ENCODE assay signal across 1 cellular context in genomic region chr5:145944328-145944727, GRCh38.
TF ChIP-seq lines count a peak whose summit lies in the region.

No MANE protein-coding gene starts in this region.

TF ChIP-seq in HepG2, 621 proteins besides CTCF, POLR2A, EP300 and RAD21 (continued from another document and continues in another):
- TF ChIP-seq, protein P1, sequence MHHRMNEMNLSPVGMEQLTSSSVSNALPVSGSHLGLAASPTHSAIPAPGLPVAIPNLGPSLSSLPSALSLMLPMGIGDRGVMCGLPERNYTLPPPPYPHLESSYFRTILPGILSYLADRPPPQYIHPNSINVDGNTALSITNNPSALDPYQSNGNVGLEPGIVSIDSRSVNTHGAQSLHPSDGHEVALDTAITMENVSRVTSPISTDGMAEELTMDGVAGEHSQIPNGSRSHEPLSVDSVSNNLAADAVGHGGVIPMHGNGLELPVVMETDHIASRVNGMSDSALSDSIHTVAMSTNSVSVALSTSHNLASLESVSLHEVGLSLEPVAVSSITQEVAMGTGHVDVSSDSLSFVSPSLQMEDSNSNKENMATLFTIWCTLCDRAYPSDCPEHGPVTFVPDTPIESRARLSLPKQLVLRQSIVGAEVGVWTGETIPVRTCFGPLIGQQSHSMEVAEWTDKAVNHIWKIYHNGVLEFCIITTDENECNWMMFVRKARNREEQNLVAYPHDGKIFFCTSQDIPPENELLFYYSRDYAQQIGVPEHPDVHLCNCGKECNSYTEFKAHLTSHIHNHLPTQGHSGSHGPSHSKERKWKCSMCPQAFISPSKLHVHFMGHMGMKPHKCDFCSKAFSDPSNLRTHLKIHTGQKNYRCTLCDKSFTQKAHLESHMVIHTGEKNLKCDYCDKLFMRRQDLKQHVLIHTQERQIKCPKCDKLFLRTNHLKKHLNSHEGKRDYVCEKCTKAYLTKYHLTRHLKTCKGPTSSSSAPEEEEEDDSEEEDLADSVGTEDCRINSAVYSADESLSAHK (CRISPR knock-in tag; IDR thresholded peaks at IDR 0.05; ENCODE audit: borderline replicate concordance) = no peak
- TF ChIP-seq ZNF646 (CRISPR knock-in tag; IDR thresholded peaks at IDR 0.05) (0 out of 2 replicates have a peak, but pooled peaks have one; percentile 16), REL (CRISPR knock-in tag; conservative IDR thresholded peaks at IDR 0.05) (no peak), FOSL2 (CRISPR knock-in tag; IDR thresholded peaks at IDR 0.05) (0 out of 2 replicates have a peak, but pooled peaks have one; percentile 17), TCF7L2 (IDR thresholded peaks at IDR 0.05; ENCODE audit: low read depth, low read length) (no peak), POGZ (CRISPR knock-in tag; IDR thresholded peaks at IDR 0.05) (peak; percentile 29; the same call in 1 of the 2 replicates), GATAD2A (CRISPR knock-in tag; IDR thresholded peaks at IDR 0.05) (peak; percentile 57; the same call in 1 of the 2 replicates), SOX13 (IDR thresholded peaks at IDR 0.05) (no peak), SOX13 (CRISPR knock-in tag; conservative IDR thresholded peaks at IDR 0.05 in 1 of 2, IDR thresholded peaks at IDR 0.05 in 1 of 2) (peak in 1 of 2 experiments; percentile 24; a peak in 1 of 4 replicates), ZNF770 (CRISPR knock-in tag; IDR thresholded peaks at IDR 0.05) (no peak), NR2F6 (IDR thresholded peaks at IDR 0.05) (no peak), NR2F6 (CRISPR knock-in tag; IDR thresholded peaks at IDR 0.05) (0 out of 2 replicates have a peak, but pooled peaks have one; percentile 31), HNF4A (CRISPR knock-in tag; IDR thresholded peaks at IDR 0.05) (peak; percentile 75), PTBP1 (IDR thresholded peaks at IDR 0.05; ENCODE audit: low read depth, low read length, poor library complexity, severe bottlenecking) (no peak), ZNF772 (CRISPR knock-in tag; IDR thresholded peaks at IDR 0.05) (no peak), ZGPAT (CRISPR knock-in tag; IDR thresholded peaks at IDR 0.05) (peak; percentile 48; the same call in 1 of the 2 replicates), HIC2 (CRISPR knock-in tag; IDR thresholded peaks at IDR 0.05; ENCODE audit: low read depth) (peak; percentile 78; the same call in 1 of the 2 replicates), HNRNPL (IDR thresholded peaks at IDR 0.05; ENCODE audit: low read depth, low read length) (0 out of 2 replicates have a peak, but pooled peaks have one; percentile 52), SAP130 (CRISPR knock-in tag; IDR thresholded peaks at IDR 0.05; ENCODE audit: low read depth) (peak; percentile 25; the same call in 1 of the 2 replicates), ZMYM4 (CRISPR knock-in tag; IDR thresholded peaks at IDR 0.05) (peak; percentile 44; the same call in 1 of the 2 replicates), NFKB2 (CRISPR knock-in tag; IDR thresholded peaks at IDR 0.05; ENCODE audit: borderline replicate concordance) (no peak), MED1 (CRISPR knock-in tag; IDR thresholded peaks at IDR 0.05) (0 out of 2 replicates have a peak, but pooled peaks have one; percentile 14), ARID5B (CRISPR knock-in tag; IDR thresholded peaks at IDR 0.05) (peak; percentile 38), HMG20A (CRISPR knock-in tag; IDR thresholded peaks at IDR 0.05; ENCODE audit: borderline replicate concordance) (peak; percentile 28; the same call in 1 of the 2 replicates), POGK (CRISPR knock-in tag; conservative IDR thresholded peaks at IDR 0.05) (no peak), ZMYM2 (CRISPR knock-in tag; IDR thresholded peaks at IDR 0.05) (peak; percentile 78), SP4 (CRISPR knock-in tag; IDR thresholded peaks at IDR 0.05) (no peak), NCOA2 (CRISPR knock-in tag; IDR thresholded peaks at IDR 0.05) (0 out of 2 replicates have a peak, but pooled peaks have one; percentile 30)
- TF ChIP-seq, protein P2, sequence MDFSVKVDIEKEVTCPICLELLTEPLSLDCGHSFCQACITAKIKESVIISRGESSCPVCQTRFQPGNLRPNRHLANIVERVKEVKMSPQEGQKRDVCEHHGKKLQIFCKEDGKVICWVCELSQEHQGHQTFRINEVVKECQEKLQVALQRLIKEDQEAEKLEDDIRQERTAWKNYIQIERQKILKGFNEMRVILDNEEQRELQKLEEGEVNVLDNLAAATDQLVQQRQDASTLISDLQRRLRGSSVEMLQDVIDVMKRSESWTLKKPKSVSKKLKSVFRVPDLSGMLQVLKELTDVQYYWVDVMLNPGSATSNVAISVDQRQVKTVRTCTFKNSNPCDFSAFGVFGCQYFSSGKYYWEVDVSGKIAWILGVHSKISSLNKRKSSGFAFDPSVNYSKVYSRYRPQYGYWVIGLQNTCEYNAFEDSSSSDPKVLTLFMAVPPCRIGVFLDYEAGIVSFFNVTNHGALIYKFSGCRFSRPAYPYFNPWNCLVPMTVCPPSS (IDR thresholded peaks at IDR 0.05) = no peak
